13 cellular contexts compared by ENCODE assay signal in genomic region chr11:82826526-82826925, GRCh38.
DNase-seq lines count a peak whose midpoint lies in the region; ATAC-seq and TF ChIP-seq lines count a peak whose summit lies in the region.
"Had no signal": no experiment of that assay in that cellular context is flagged by ENCODE, and none has a peak within 500 bp of the region (broad histone marks: within the 10 kb centered on the region; RNA-seq: fewer than 3 reads in every experiment).

No MANE protein-coding gene starts in this region.

- TF ChIP-seq CTCF in AG10803 (conservative IDR thresholded peaks at IDR 0.05; ENCODE audit: low read length), result no peak
- TF ChIP-seq CTCF in cardiac fibroblast (IDR thresholded peaks at IDR 0.05; ENCODE audit: low read depth, low read length), result no peak
- TF ChIP-seq CTCF in fibroblast of the aortic adventitia (IDR thresholded peaks at IDR 0.05; ENCODE audit: insufficient read depth, low read length), result no peak

- ATAC-seq in GM19351 (IDR thresholded peaks at IDR 0.05; ENCODE audit: unreplicated experiment) (no peak), GM21390 (IDR thresholded peaks at IDR 0.05; ENCODE audit: unreplicated experiment) (no peak), HG02870 (IDR thresholded peaks at IDR 0.05; ENCODE audit: unreplicated experiment) (no peak)

- DNase-seq in AG10803 (ENCODE audit: low read depth), result peak; percentile 3
- peak; percentile 55 for DNase-seq in NCI-H526 treated with DMSO at 0.1 percent for 48 hours (lab: John Stamatoyannopoulos, UW)
- DNase-seq in cardiac fibroblast (ENCODE audit: low read depth in 2 of 2), result peak; percentile 26 to 31
- DNase-seq in fibroblast of the aortic adventitia (ENCODE audit: low read depth), result peak; percentile 34
- no peak for DNase-seq in NOMO-1 treated with dmso at 0.1 percent for 144 hours (lab: John Stamatoyannopoulos, UW; ENCODE audit: unreplicated experiment)
- DNase-seq: 8988T; AML-193; Caco-2; CD4-positive, alpha-beta T cell; H9 had no signal

- H3K4me3 ChIP-seq in AG10803 (ENCODE audit: low read length) (no peak overlapping the region), cardiac fibroblast (replicated peaks in 1 of 2; ENCODE audit: low read depth in 2 of 2, low read length in 2 of 2) (no peak overlapping the region), fibroblast of the aortic adventitia (ENCODE audit: low read depth, low read length) (no peak overlapping the region)
